9 cellular contexts compared by ENCODE assay signal in the genomic region with DNA sequence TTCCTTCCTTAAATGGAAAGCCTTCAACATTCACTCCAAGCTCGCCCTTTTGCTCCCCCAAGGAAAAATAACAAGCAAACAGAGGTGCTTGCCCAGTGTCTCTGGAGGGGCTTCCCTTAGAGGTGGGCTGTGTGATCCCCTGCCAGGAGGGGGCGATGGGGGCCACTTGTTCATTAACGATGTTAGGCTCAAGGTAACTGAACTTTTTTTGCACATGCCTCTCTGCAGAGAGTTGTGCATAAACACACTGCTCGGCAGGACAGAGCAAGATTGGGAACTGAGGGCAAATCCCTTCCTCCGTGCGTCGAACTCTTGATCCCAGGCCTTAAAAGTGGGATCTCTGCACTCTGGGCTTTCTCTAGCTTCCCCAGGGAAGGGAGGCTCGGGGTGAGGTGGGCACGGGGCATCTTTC. TPM values are rescaled to one million over a fixed set of nuclear protein-coding genes. Genes with fewer than 3 reads are reported as not detected.
DNase-seq lines count a peak whose midpoint lies in the region; ATAC-seq, FAIRE-seq and TF ChIP-seq lines count a peak whose summit lies in the region.
"Had no signal": no experiment of that assay in that cellular context is flagged by ENCODE, and none has a peak within 500 bp of the region (broad histone marks: within the 10 kb centered on the region; RNA-seq: fewer than 3 reads in every experiment).

No MANE protein-coding gene starts in this region.

- no peaks in the 10 kb centered on the region for H3K9me3 Mint-ChIP-seq in CD4-positive, alpha-beta memory T cell

- peak in 1 of 4 donors; percentile 1 for ATAC-seq in heart left ventricle
- ATAC-seq in left cardiac atrium, result no peak
- no peak for ATAC-seq in right lobe of liver

- in situ Hi-C loops in astrocyte of the cerebellum (cut with HindIII; ENCODE audit: low sequenced_read_pairs), result no loop called here

- POLR2A ChIA-PET in CD4-positive, alpha-beta memory T cell (lab: Charles Lee; ENCODE audit: partially characterized antibody), result no interaction called here

- intact Hi-C loops in heart left ventricle (cut with DNase I) (loop anchor here in 4 of 10 donors (5.0 to 10.0 kb wide), 3 partner anchors 96 to 208 kb away; a partner anchor contains a TSS), left cardiac atrium (cut with DNase I) (loop anchor here in 1 of 2 donors (10.0 kb wide), 1 partner anchor 96 kb away; a partner anchor contains a TSS), right lobe of liver (cut with DNase I) (no loop called here), uterus (cut with DNase I; ENCODE audit: low total_unique reads) (no loop called here)
- intact Hi-C loops in CD4-positive, alpha-beta memory T cell (cut with micrococcal nuclease), result no loop called here

- no peaks in the 10 kb centered on the region for H3K27me3 ChIP-seq in heart left ventricle
- H3K27me3 ChIP-seq in right lobe of liver, result no peaks in the 10 kb centered on the region
- H3K27me3 ChIP-seq in uterus, result no peaks in the 10 kb centered on the region
- no peaks in the 10 kb centered on the region for H3K27me3 ChIP-seq in CD4-positive, alpha-beta memory T cell (ENCODE audit: insufficient read depth, low read length)
- H3K27me3 ChIP-seq: neutrophil had no signal

- peaks cover 0 to 12% (median 4%) of the 10 kb centered on the region in 4 donors for H3K4me1 Mint-ChIP-seq in CD4-positive, alpha-beta memory T cell

- peaks cover 1 to 7% of the 10 kb centered on the region in 2 donors for H3K36me3 Mint-ChIP-seq in CD4-positive, alpha-beta memory T cell

- CTCF ChIA-PET in CD4-positive, alpha-beta memory T cell (lab: Charles Lee; ENCODE audit: partially characterized antibody), result interaction anchor here (0.6 to 9.2 kb wide), 15 partner anchors 8 to 198 kb away, joined by 3 to 86 read pairs (median 4); a partner anchor contains a TSS

- TF ChIP-seq POLR2A in heart left ventricle (IDR thresholded peaks at IDR 0.05) (no peak), right lobe of liver (IDR thresholded peaks at IDR 0.05) (no peak), uterus (IDR thresholded peaks at IDR 0.05) (no peak), GM12891 (IDR thresholded peaks at IDR 0.05; ENCODE audit: low read depth, low read length) (no peak)

- TF ChIP-seq CTCF in heart left ventricle (IDR thresholded peaks at IDR 0.05) (peak in 6 of 12 donors; percentile 14 to 42 (median 33)), astrocyte of the cerebellum (IDR thresholded peaks at IDR 0.05; ENCODE audit: low read depth, low read length, missing control alignments) (peak; percentile 37), right lobe of liver (IDR thresholded peaks at IDR 0.05) (peak in 2 of 4 donors; percentile 16 to 17), uterus (IDR thresholded peaks at IDR 0.05) (peak in 1 of 4 experiments; percentile 3)

- H3K27ac ChIP-seq in heart left ventricle (peak overlapping the region; percentile 84 to 97 (median 92)), right lobe of liver (peak overlapping the region; percentile 77 to 92 (median 89)), uterus (peak overlapping the region; percentile 95 to 99)
- H3K27ac ChIP-seq in CD4-positive, alpha-beta memory T cell (ENCODE audit: low read depth, low read length), result no peak overlapping the region

- no peaks in the 10 kb centered on the region for H3K27me3 Mint-ChIP-seq in CD4-positive, alpha-beta memory T cell

- H3K36me3 ChIP-seq in heart left ventricle (peaks cover 0 to 38% (median 12%) of the 10 kb centered on the region in 9 donors), right lobe of liver (no peaks in the 10 kb centered on the region), uterus (no peaks in the 10 kb centered on the region)
- no peaks in the 10 kb centered on the region for H3K36me3 ChIP-seq in CD4-positive, alpha-beta memory T cell (ENCODE audit: insufficient read depth, low read length)

- peak in 2 of 5 donors; percentile 25 to 53 for DNase-seq in heart left ventricle
- DNase-seq in left cardiac atrium, result no peak
- DNase-seq in astrocyte of the cerebellum (ENCODE audit: low read depth), result no peak
- no peak for DNase-seq in right lobe of liver
- no peak for DNase-seq in uterus
- DNase-seq in globus pallidus (ENCODE audit: low spot score), result no peak
- no peak for DNase-seq in CD4-positive, alpha-beta memory T cell
- DNase-seq in GM12891 (ENCODE audit: insufficient read length, low spot score), result no peak

- H3K9me3 ChIP-seq in heart left ventricle (no peaks in the 10 kb centered on the region), right lobe of liver (no peaks in the 10 kb centered on the region), uterus (no peaks in the 10 kb centered on the region)
- no peaks in the 10 kb centered on the region for H3K9me3 ChIP-seq in CD4-positive, alpha-beta memory T cell (ENCODE audit: control insufficient read depth in 1 of 2, low read length in 2 of 2)
- H3K9me3 ChIP-seq: neutrophil had no signal

- 31 to 50% (median 40%) methylated on average over 9 of the region's 9 CpGs for WGBS in heart left ventricle, 4 donors
- 43% methylated on average over 4 of the region's 9 CpGs for WGBS in right lobe of liver (ENCODE audit: insufficient coverage, low coverage, low lambda C conversion rate, missing lambda C conversion rate)

- H3K4me1 ChIP-seq in heart left ventricle (peaks cover 23 to 88% (median 75%) of the 10 kb centered on the region in 12 donors), right lobe of liver (peaks cover 0 to 51% (median 17%) of the 10 kb centered on the region in 4 donors), uterus (peaks cover 62 to 65% of the 10 kb centered on the region in 2 donors)
- H3K4me1 ChIP-seq in CD4-positive, alpha-beta memory T cell (ENCODE audit: insufficient read depth, low read length), result peaks cover 7% of the 10 kb centered on the region

- no peak overlapping the region for H3K4me3 Mint-ChIP-seq in CD4-positive, alpha-beta memory T cell

- no peak overlapping the region for H3K27ac Mint-ChIP-seq in CD4-positive, alpha-beta memory T cell

- H3K4me3 ChIP-seq in heart left ventricle (peak overlapping the region in 3 of 12 donors; percentile 3 to 15 (median 13)), astrocyte of the cerebellum (ENCODE audit: low read depth, low read length) (no peak overlapping the region), right lobe of liver (no peak overlapping the region), uterus (no peak overlapping the region)
- H3K4me3 ChIP-seq in CD4-positive, alpha-beta memory T cell (ENCODE audit: low read length in 2 of 2), result no peak overlapping the region

- FAIRE-seq in GM12891 (lab: Jason Lieb, UNC), result no peak

TF ChIP-seq in GM12891, 5 proteins besides CTCF, POLR2A, EP300 and RAD21:
- TF ChIP-seq PAX5 (IDR thresholded peaks at IDR 0.05; ENCODE audit: insufficient read depth, low read length, severe bottlenecking), result no peak
- TF ChIP-seq TAF1 (IDR thresholded peaks at IDR 0.05; ENCODE audit: low read depth, low read length), result no peak

RNA-seq across cellular contexts. Expression of a gene that starts 15.5 kb away (rescaled TPM):
- total RNA-seq in heart left ventricle, result 10 to 100 TPM in 8 of 9 donors, 1 to 10 TPM in 1; 8.4 to 22.0 (median 12.5) TPM
- 10 to 100 TPM; 10.4 to 19.1 TPM for polyA plus RNA-seq in heart left ventricle
- total RNA-seq in left cardiac atrium, result 10 to 100 TPM; 15.1 to 20.7 TPM
- 10 to 100 TPM; 36.4 to 81.6 (median 43.7) TPM for total RNA-seq in right lobe of liver
- total RNA-seq in uterus, result 10 to 100 TPM in 3 of 4 donors, 1 to 10 TPM in 1; 8.7 to 33.5 (median 25.6) TPM
- 10 to 100 TPM; 20.6 to 22.8 TPM for total RNA-seq in CD4-positive, alpha-beta memory T cell
- polyA plus RNA-seq in CD4-positive, alpha-beta memory T cell, result 10 to 100 TPM in 1 of 2 donors, 1 to 10 TPM in 1; 8.5 to 15.5 TPM
- 13.7 TPM for polyA plus RNA-seq in GM12891 (2012; ENCODE audit: low read depth, missing spikeins)

RNA-seq across cellular contexts. Expression of a gene that starts 32.2 kb away (rescaled TPM):
- total RNA-seq in heart left ventricle (1 to 10 TPM in 3 of 9 donors, under 1 TPM in 5, not detected in 1; 0.32 to 1.7 (median 0.97) TPM), left cardiac atrium (1 to 10 TPM; 2.8 to 3.7 TPM), right lobe of liver (1 to 10 TPM in 1 of 6 experiments, under 1 TPM in 5; 0.31 to 1.1 (median 0.87) TPM), uterus (1 to 10 TPM in 1 of 4 donors, under 1 TPM in 1, not detected in 2; 0.35 to 3.1 TPM)
- polyA plus RNA-seq in heart left ventricle, result 1 to 10 TPM; 1.2 to 1.8 TPM
- total RNA-seq in CD4-positive, alpha-beta memory T cell, result 1 to 10 TPM; 1.2 TPM
- polyA plus RNA-seq in CD4-positive, alpha-beta memory T cell, result under 1 TPM; 0.07 to 0.88 TPM
- 0.72 TPM for polyA plus RNA-seq in GM12891 (2012; ENCODE audit: low read depth, missing spikeins)

RNA-seq across cellular contexts. Expression of a gene that starts 41.4 kb away (rescaled TPM):
- total RNA-seq in heart left ventricle (10 to 100 TPM; 24.3 to 50.4 (median 33.2) TPM), left cardiac atrium (10 to 100 TPM; 37.2 to 37.5 TPM), right lobe of liver (10 to 100 TPM; 48.1 to 70.5 (median 60.9) TPM), uterus (10 to 100 TPM in 3 of 4 donors, 1 to 10 TPM in 1; 2.6 to 42.6 (median 16.1) TPM)
- 10 to 100 TPM; 37.5 to 59.1 TPM for polyA plus RNA-seq in heart left ventricle
- 10 to 100 TPM; 65.2 to 71.1 TPM for total RNA-seq in CD4-positive, alpha-beta memory T cell
- polyA plus RNA-seq in CD4-positive, alpha-beta memory T cell, result 10 to 100 TPM; 44.6 to 66.0 TPM
- 61.8 TPM for polyA plus RNA-seq in GM12891 (2012; ENCODE audit: low read depth, missing spikeins)

RNA-seq across cellular contexts. Expression of a gene that starts 46.4 kb away (rescaled TPM):
- 10 to 100 TPM; 48.1 to 76.2 (median 57.9) TPM for total RNA-seq in heart left ventricle
- 10 to 100 TPM; 53.1 to 71.7 TPM for polyA plus RNA-seq in heart left ventricle
- total RNA-seq in left cardiac atrium, result 10 to 100 TPM; 51.3 to 55.3 TPM
- total RNA-seq in right lobe of liver, result 10 to 100 TPM; 34.5 to 46.2 (median 35.2) TPM
- total RNA-seq in uterus, result 10 to 100 TPM in 3 of 4 donors, 1 to 10 TPM in 1; 6.9 to 50.0 (median 35.1) TPM
- total RNA-seq in CD4-positive, alpha-beta memory T cell, result 10 to 100 TPM; 73.3 to 73.7 TPM
- 10 to 100 TPM; 38.1 to 53.6 TPM for polyA plus RNA-seq in CD4-positive, alpha-beta memory T cell
- 30.3 TPM for polyA plus RNA-seq in GM12891 (2012; ENCODE audit: low read depth, missing spikeins)

RNA-seq across cellular contexts. Expression of a gene that starts 57.0 kb away (rescaled TPM):
- total RNA-seq in heart left ventricle, result 1 to 10 TPM in 7 of 9 donors, under 1 TPM in 2; 0.71 to 4.1 (median 2.0) TPM
- polyA plus RNA-seq in heart left ventricle, result 1 to 10 TPM; 2.1 to 2.9 TPM
- total RNA-seq in left cardiac atrium, result 1 to 10 TPM; 2.2 to 3.4 TPM
- 1 to 10 TPM in 2 of 6 experiments, under 1 TPM in 4; 0.26 to 2.4 (median 0.76) TPM for total RNA-seq in right lobe of liver
- 10 to 100 TPM in 1 of 4 donors, 1 to 10 TPM in 3; 2.8 to 16.5 (median 5.0) TPM for total RNA-seq in uterus
- total RNA-seq in CD4-positive, alpha-beta memory T cell, result 1 to 10 TPM; 3.4 to 4.5 TPM
- polyA plus RNA-seq in CD4-positive, alpha-beta memory T cell, result 1 to 10 TPM in 1 of 2 donors, under 1 TPM in 1; 0.93 to 1.9 TPM
- 15.2 TPM for polyA plus RNA-seq in GM12891 (2012; ENCODE audit: low read depth, missing spikeins)
